ENCODE assay signal across 1 cellular context in the genomic region with DNA sequence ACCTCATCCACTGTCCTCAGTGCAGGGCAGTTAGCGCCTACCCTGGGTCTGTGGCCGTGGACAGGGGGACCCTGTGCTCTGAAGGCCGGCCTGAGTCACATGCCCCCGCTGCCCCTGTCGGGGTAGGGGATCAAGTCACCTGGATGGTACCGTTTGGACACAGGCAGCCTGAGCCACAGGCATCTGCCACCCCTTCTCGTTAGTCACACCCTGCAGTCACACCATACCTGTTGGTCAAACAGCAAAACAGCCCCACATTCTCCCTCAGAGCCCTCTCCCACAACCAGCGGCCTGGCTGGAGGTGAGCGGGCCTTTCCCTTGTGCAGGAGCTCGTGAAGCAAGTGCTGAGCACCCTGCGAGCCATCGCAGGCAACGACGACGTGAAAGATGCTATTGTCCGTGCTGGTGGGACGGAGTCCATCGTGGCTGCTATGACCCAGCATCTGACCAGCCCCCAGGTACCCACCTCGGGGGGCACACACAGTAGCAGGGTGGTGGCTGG.
TF ChIP-seq lines count a peak whose summit lies in the region.

No MANE protein-coding gene starts in this region.

TF ChIP-seq in K562, 482 proteins besides CTCF, POLR2A, EP300 and RAD21:
- TF ChIP-seq, protein P1, sequence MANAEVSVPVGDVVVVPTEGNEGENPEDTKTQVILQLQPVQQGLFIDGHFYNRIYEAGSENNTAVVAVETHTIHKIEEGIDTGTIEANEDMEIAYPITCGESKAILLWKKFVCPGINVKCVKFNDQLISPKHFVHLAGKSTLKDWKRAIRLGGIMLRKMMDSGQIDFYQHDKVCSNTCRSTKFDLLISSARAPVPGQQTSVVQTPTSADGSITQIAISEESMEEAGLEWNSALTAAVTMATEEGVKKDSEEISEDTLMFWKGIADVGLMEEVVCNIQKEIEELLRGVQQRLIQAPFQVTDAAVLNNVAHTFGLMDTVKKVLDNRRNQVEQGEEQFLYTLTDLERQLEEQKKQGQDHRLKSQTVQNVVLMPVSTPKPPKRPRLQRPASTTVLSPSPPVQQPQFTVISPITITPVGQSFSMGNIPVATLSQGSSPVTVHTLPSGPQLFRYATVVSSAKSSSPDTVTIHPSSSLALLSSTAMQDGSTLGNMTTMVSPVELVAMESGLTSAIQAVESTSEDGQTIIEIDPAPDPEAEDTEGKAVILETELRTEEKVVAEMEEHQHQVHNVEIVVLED (CRISPR knock-in tag; IDR thresholded peaks at IDR 0.05) = no peak
- peak; percentile 49; the same call in 1 of the 2 replicates for TF ChIP-seq POLR2G (IDR thresholded peaks at IDR 0.05; ENCODE audit: low read depth, low read length)
- TF ChIP-seq EZH2 (IDR thresholded peaks at IDR 0.05; ENCODE audit: borderline replicate concordance, low read depth, low read length) = no peak
- TF ChIP-seq ZNF217 (CRISPR knock-in tag; IDR thresholded peaks at IDR 0.05) = no peak
